ENCODE assay signal across 20 cellular contexts in the genomic region with DNA sequence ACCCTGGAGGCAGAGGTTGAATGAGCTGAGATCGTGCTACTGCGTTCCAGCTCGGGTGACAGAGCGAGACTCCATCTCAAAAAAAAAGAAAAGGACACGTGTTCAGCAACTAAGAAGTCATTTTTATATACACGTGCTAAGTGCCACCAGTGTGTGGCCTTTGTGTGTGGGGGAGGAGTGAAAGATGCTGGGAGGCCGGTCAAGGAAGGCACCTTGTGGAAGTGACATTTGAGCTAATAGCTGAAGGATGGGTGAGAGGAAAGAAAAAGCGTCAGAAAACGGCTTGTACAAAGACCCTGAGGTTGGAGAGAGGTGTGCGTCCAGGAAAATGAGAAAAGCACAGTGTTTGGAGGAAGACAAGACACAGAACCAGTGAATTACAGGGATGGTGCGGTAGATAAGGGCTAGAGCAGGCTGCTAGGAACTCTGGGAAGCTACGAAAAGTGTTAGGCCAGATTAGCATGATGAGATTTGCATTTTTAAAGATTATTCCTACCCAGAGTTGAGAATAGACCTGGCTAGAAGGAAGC. TPM values are rescaled to one million over a fixed set of nuclear protein-coding genes. Genes with fewer than 3 reads are reported as not detected.
DNase-seq lines count a peak whose midpoint lies in the region; ATAC-seq, FAIRE-seq and TF ChIP-seq lines count a peak whose summit lies in the region.
"Had no signal": no experiment of that assay in that cellular context is flagged by ENCODE, and none has a peak within 500 bp of the region (broad histone marks: within the 10 kb centered on the region; RNA-seq: fewer than 3 reads in every experiment).

No MANE protein-coding gene starts in this region.

- TF ChIP-seq POLR2A in GM12878 (IDR thresholded peaks at IDR 0.05; ENCODE audit: low read depth, low read length), result no peak

- peaks cover 22% of the 10 kb centered on the region for H4K20me1 ChIP-seq in GM12878 (ENCODE audit: control insufficient read depth, insufficient read depth)

- in situ Hi-C loops in GM12878 (cut with MboI), result no loop called here

- H3K9me3 Mint-ChIP-seq in CD14-positive monocyte, result no peaks in the 10 kb centered on the region
- H3K9me3 Mint-ChIP-seq in naive B cell, result no peaks in the 10 kb centered on the region
- no peaks in the 10 kb centered on the region for H3K9me3 Mint-ChIP-seq in activated CD4-positive, alpha-beta memory T cell treated with anti-CD3 and anti-CD28 coated beads, Interleukin-2, amount 10 ng/mL, durations not matched to agents 7 days and 5 days
- H3K9me3 Mint-ChIP-seq: activated naive CD4-positive, alpha-beta T cell treated with anti-CD3 and anti-CD28 coated beads for 36 hours; brain; T-helper 1 cell treated with Interleukin-12 subunit alpha and Interleukin-12 subunit beta and Interleukin-4 antibody, amounts not matched to agents 30 μg/mL and 1 μg/mL, for 36 hours had no signal

- no peak overlapping the region for H3K4me3 ChIP-seq in GM12878
- H3K4me3 ChIP-seq: pancreas, smooth muscle cell, uterus had no signal

- DNase-seq in CD14-positive monocyte (ENCODE audit: low spot score), result no peak
- no peak for DNase-seq in HEK293T (ENCODE audit: extremely low spot score)
- no peak for DNase-seq in GM12878 (ENCODE audit: low read depth, low spot score)
- no peak for DNase-seq in naive B cell
- no peak for DNase-seq in activated CD4-positive, alpha-beta memory T cell treated with anti-CD3 and anti-CD28 coated beads, Interleukin-2, amount 10 ng/mL, durations not matched to agents 7 days and 5 days
- DNase-seq in glomerular visceral epithelial cell (ENCODE audit: extremely low spot score), result no peak
- DNase-seq: activated CD4-positive, alpha-beta T cell treated with anti-CD3 and anti-CD28 coated beads for 4 hours; activated naive CD4-positive, alpha-beta T cell treated with anti-CD3 and anti-CD28 coated beads for 36 hours; COR-L47; dermis blood vessel endothelial cell; hypothalamus; kidney glomerular epithelial cell; NK-92 treated with Interleukin-12 subunit alpha and Interleukin-12 subunit beta, amount 100 ng/mL, for 24 hours; pancreas; uterus had no signal

- no peak overlapping the region for H3K4me2 ChIP-seq in GM12878 (ENCODE audit: control insufficient read depth, insufficient read depth)
- H3K4me2 ChIP-seq: smooth muscle cell had no signal

- H3K9me3 ChIP-seq in GM12878 (replicated peaks; ENCODE audit: control insufficient read depth, insufficient read depth, low read length), result no peaks in the 10 kb centered on the region; the same call in 2 of the 3 replicates
- H3K9me3 ChIP-seq: pancreas, uterus had no signal

- no peaks in the 10 kb centered on the region for H3K27me3 ChIP-seq in GM12878 (replicated peaks in 1 of 2; ENCODE audit: control insufficient read depth in 2 of 2, insufficient read depth in 2 of 2, low read length in 1 of 2)
- H3K27me3 ChIP-seq: pancreas, uterus had no signal

- H3K36me3 ChIP-seq in GM12878 (ENCODE audit: control insufficient read depth in 2 of 2, insufficient read depth in 2 of 2, low read length in 1 of 2), result peaks cover 3 to 18% of the 10 kb centered on the region in 2 experiments; a peak in 3 of 4 replicates
- H3K36me3 ChIP-seq: pancreas, uterus had no signal

- H3K79me2 ChIP-seq in GM12878 (ENCODE audit: control insufficient read depth, insufficient read depth, low read length), result peaks cover 95% of the 10 kb centered on the region

- H3K4me1 ChIP-seq in GM12878 (ENCODE audit: control insufficient read depth, insufficient read depth, low read length), result peaks cover 18% of the 10 kb centered on the region

- POLR2A ChIA-PET in HEK293T (lab: Yijun Ruan, JAX) (interaction anchor here (1.4 kb wide), 1 partner anchor 18 kb away, joined by 4 read pairs; no protein-coding TSS in a partner anchor), GM12878 (lab: Charles Lee) (interaction anchor here (1.1 to 3.8 kb wide), 2 partner anchors 8 to 70 kb away, joined by 3 to 17 read pairs; no protein-coding TSS in a partner anchor)
- POLR2A ChIA-PET in activated CD4-positive, alpha-beta memory T cell treated with anti-CD3 and anti-CD28 coated beads, Interleukin-2, amount 10 ng/mL, durations not matched to agents 7 days and 5 days (lab: Charles Lee), result interaction anchor here (1.2 to 2.1 kb wide), 2 partner anchors 9 to 10 kb away, joined by 3 to 6 read pairs; no protein-coding TSS in a partner anchor

- no peak for TF ChIP-seq EP300 in GM12878 (IDR thresholded peaks at IDR 0.05; ENCODE audit: borderline replicate concordance in 1 of 2, control insufficient read depth in 1 of 2, low read depth in 2 of 2, low read length in 2 of 2)

- FAIRE-seq in GM12878 (lab: Jason Lieb, UNC), result no peak
- FAIRE-seq: pancreas had no signal

- no peak for TF ChIP-seq CTCF in CD14-positive monocyte (IDR thresholded peaks at IDR 0.05)
- no peak for TF ChIP-seq CTCF in GM12878 (IDR thresholded peaks at IDR 0.05 in 2 of 3, conservative IDR thresholded peaks at IDR 0.05 in 1 of 3; ENCODE audit: control insufficient read depth in 2 of 3, extremely low read depth in 1 of 3, insufficient read depth in 1 of 3, low read depth in 3 of 3, low read length in 3 of 3)

- TF ChIP-seq RAD21 in GM12878 (IDR thresholded peaks at IDR 0.05; ENCODE audit: insufficient read depth, low read depth, low read length), result no peak

- TSS peak; percentile 15 for BruUV-seq in GM12878 (replicated peaks; lab: Mats Ljungman, UMichigan)

- H3K4me1 Mint-ChIP-seq in CD14-positive monocyte (peaks cover 42% of the 10 kb centered on the region), naive B cell (peaks cover 37 to 81% (median 54%) of the 10 kb centered on the region in 3 donors)
- H3K4me1 Mint-ChIP-seq in activated CD4-positive, alpha-beta memory T cell treated with anti-CD3 and anti-CD28 coated beads, Interleukin-2, amount 10 ng/mL, durations not matched to agents 7 days and 5 days, result peaks cover 32% of the 10 kb centered on the region

- no peak overlapping the region for H3K9ac ChIP-seq in GM12878 (ENCODE audit: control insufficient read depth, insufficient read depth, low read length)

- intact Hi-C loops in CD14-positive monocyte (cut with micrococcal nuclease) (no loop called here), GM12878 (cut with micrococcal nuclease; ENCODE audit: unreplicated experiment) (no loop called here)

- H3K27ac Mint-ChIP-seq in CD14-positive monocyte (peak overlapping the region in 6 of 7 donors; percentile 4 to 84 (median 28)), naive B cell (peak overlapping the region in 4 of 6 donors; percentile 5 to 76 (median 38))
- H3K27ac Mint-ChIP-seq in activated CD4-positive, alpha-beta memory T cell treated with anti-CD3 and anti-CD28 coated beads, Interleukin-2, amount 10 ng/mL, durations not matched to agents 7 days and 5 days, result no peak overlapping the region
- H3K27ac Mint-ChIP-seq: activated naive CD4-positive, alpha-beta T cell treated with anti-CD3 and anti-CD28 coated beads for 36 hours; T-helper 1 cell treated with Interleukin-12 subunit alpha and Interleukin-12 subunit beta and Interleukin-4 antibody, amounts not matched to agents 30 μg/mL and 1 μg/mL, for 36 hours had no signal

- RAD21 ChIA-PET in GM12878 (lab: Charles Lee; ENCODE audit: unreplicated experiment), result no interaction called here

- peaks cover 19 to 24% of the 10 kb centered on the region in 2 donors for H3K36me3 Mint-ChIP-seq in CD14-positive monocyte
- H3K36me3 Mint-ChIP-seq in naive B cell, result peaks cover 0 to 4% of the 10 kb centered on the region in 2 donors
- H3K36me3 Mint-ChIP-seq in activated CD4-positive, alpha-beta memory T cell treated with anti-CD3 and anti-CD28 coated beads, Interleukin-2, amount 10 ng/mL, durations not matched to agents 7 days and 5 days (ENCODE audit: low read depth), result peaks cover 29% of the 10 kb centered on the region

- H3K27ac ChIP-seq in GM12878 (ENCODE audit: control insufficient read depth, insufficient read depth), result no peak overlapping the region
- H3K27ac ChIP-seq: pancreas, uterus had no signal

- H2AFZ ChIP-seq in GM12878 (ENCODE audit: control insufficient read depth, low read depth, low read length), result no peak overlapping the region

- no peak overlapping the region for H3K4me3 Mint-ChIP-seq in CD14-positive monocyte
- no peak overlapping the region for H3K4me3 Mint-ChIP-seq in naive B cell
- no peak overlapping the region for H3K4me3 Mint-ChIP-seq in activated CD4-positive, alpha-beta memory T cell treated with anti-CD3 and anti-CD28 coated beads, Interleukin-2, amount 10 ng/mL, durations not matched to agents 7 days and 5 days
- H3K4me3 Mint-ChIP-seq: activated naive CD4-positive, alpha-beta T cell treated with anti-CD3 and anti-CD28 coated beads for 36 hours; brain; T-helper 1 cell treated with Interleukin-12 subunit alpha and Interleukin-12 subunit beta and Interleukin-4 antibody, amounts not matched to agents 30 μg/mL and 1 μg/mL, for 36 hours had no signal

- CTCF ChIA-PET in HEK293T (lab: Yijun Ruan, JAX) (interaction anchor here (0.7 kb wide), 1 partner anchor 390 kb away, joined by 3 read pairs; no protein-coding TSS in a partner anchor), GM12878 (lab: Yijun Ruan, JAX) (interaction anchor here (0.6 to 1.1 kb wide), 2 partner anchors 9 to 16 kb away, joined by 3 to 5 read pairs; no protein-coding TSS in a partner anchor)
- CTCF ChIA-PET in activated CD4-positive, alpha-beta memory T cell treated with anti-CD3 and anti-CD28 coated beads, Interleukin-2, amount 10 ng/mL, durations not matched to agents 7 days and 5 days (lab: Charles Lee), result interaction anchor here (0.6 kb wide), 1 partner anchor 332 kb away, joined by 4 read pairs; no protein-coding TSS in a partner anchor

- H3K27me3 Mint-ChIP-seq in CD14-positive monocyte (ENCODE audit: low read depth in 3 of 3) (no peaks in the 10 kb centered on the region), naive B cell (no peaks in the 10 kb centered on the region)
- H3K27me3 Mint-ChIP-seq in activated CD4-positive, alpha-beta memory T cell treated with anti-CD3 and anti-CD28 coated beads, Interleukin-2, amount 10 ng/mL, durations not matched to agents 7 days and 5 days, result no peaks in the 10 kb centered on the region

- 96% methylated on average over 12 of the region's 12 CpGs for WGBS in GM12878 (ENCODE audit: insufficient coverage, insufficient replicate concordance, low lambda C conversion rate, missing lambda C conversion rate)

- ATAC-seq in GM12878 (no peak), naive B cell (ENCODE audit: low read depth in 2 of 2) (no peak), GM21390 (IDR thresholded peaks at IDR 0.05; ENCODE audit: unreplicated experiment) (no peak), GM21447 (IDR thresholded peaks at IDR 0.05; ENCODE audit: unreplicated experiment) (no peak)
- ATAC-seq: pancreas had no signal

- SMC1A ChIA-PET in GM12878 (lab: Charles Lee; ENCODE audit: uncharacterized antibody, unreplicated experiment), result interaction anchor here (0.6 to 2.4 kb wide), 7 partner anchors 9 to 204 kb away, joined by 3 to 11 read pairs (median 5); no protein-coding TSS in a partner anchor

RNA-seq across cellular contexts. Expression of gene RREB1, which starts 11.6 kb away (rescaled TPM):
- polyA plus RNA-seq in CD14-positive monocyte, result 1 to 10 TPM; 2.1 to 5.6 TPM
- total RNA-seq in GM12878 (2013; cell fraction: nucleolus; rRNA removed), result 160 and 173 TPM in 2 replicates
- total RNA-seq in GM12878 (2014; rRNA removed), result 12.3 and 14.9 TPM in 2 replicates
- total RNA-seq in GM12878 (2014; rRNA removed; fragmentation: Illumina TruSeq; extraction: Trizol), result 12.4 and 12.5 TPM in 2 replicates
- 27.3 and 30.3 TPM in 2 replicates for total RNA-seq in GM12878 (2021)
- polyA plus RNA-seq in GM12878 (2011; ENCODE audit: low read depth), result 5.8 TPM
- 2.9 and 3.1 TPM in 2 replicates for polyA plus RNA-seq in GM12878 (2011; rRNA removed)
- 2.9 and 4.9 TPM in 2 replicates for polyA plus RNA-seq in GM12878 (2011; cell fraction: cytosol; rRNA removed)
- polyA plus RNA-seq in GM12878 (2011; cell fraction: nucleus; rRNA removed), result 13.5 and 17.6 TPM in 2 replicates
- 11.1 and 11.2 TPM in 2 replicates for polyA plus RNA-seq in GM12878 (2012)
- polyA plus RNA-seq in GM12878 (2014; fragmentation: Illumina TruSeq; extraction: Trizol), result 4.4 and 7.2 TPM in 2 replicates
- polyA plus RNA-seq in GM12878 (2014; fragmentation: Nextera tagmentation; extraction: Ambion mirVana), result 1 to 10 TPM; 1.9 to 2.1 TPM
- polyA plus RNA-seq in GM12878 (2014; rRNA removed), result 9.3 and 11.3 TPM in 2 replicates
- 1 to 10 TPM; 7.9 to 9.9 TPM for polyA plus RNA-seq in GM12878 (2016; fragmentation: Nextera tagmentation; extraction: Ambion mirVana)
- polyA minus RNA-seq in GM12878 (2011; rRNA and poly(A)+ RNA removed), result 39.6 and 43.2 TPM in 2 replicates
- polyA minus RNA-seq in GM12878 (2011; cell fraction: cytosol; rRNA and poly(A)+ RNA removed), result 10.9 and 14.4 TPM in 2 replicates
- 39.0 and 65.1 TPM in 2 replicates for polyA minus RNA-seq in GM12878 (2011; cell fraction: nucleus; rRNA and poly(A)+ RNA removed)
- 1 to 10 TPM; 1.5 to 9.9 (median 5.2) TPM for polyA plus RNA-seq in naive B cell (ENCODE audit: low read depth in 6 of 6)
- 10 to 100 TPM; 26.5 to 27.9 TPM for total RNA-seq in activated CD4-positive, alpha-beta memory T cell treated with anti-CD3 and anti-CD28 coated beads, Interleukin-2, amount 10 ng/mL, durations not matched to agents 7 days and 5 days
